14 cellular contexts compared by ENCODE assay signal in genomic region chr2:48991415-48992131, GRCh38.
A peak's percentile ranks its signal among the peaks of the same experiment; 100 is the strongest.
DNase-seq lines count a peak whose midpoint lies in the region; ATAC-seq and TF ChIP-seq lines count a peak whose summit lies in the region.
"Had no signal": no experiment of that assay in that cellular context is flagged by ENCODE, and none has a peak within 500 bp of the region (broad histone marks: within the 10 kb centered on the region; RNA-seq: fewer than 3 reads in every experiment).

No MANE protein-coding gene starts in this region.

- peak; percentile 12 for DNase-seq in GM20000 (ENCODE audit: low spot score)
- no peak for DNase-seq in kidney tubule cell (ENCODE audit: low spot score)
- no peak for DNase-seq in GM19240 (ENCODE audit: insufficient read length, low spot score)
- DNase-seq in GM13977 (ENCODE audit: low spot score), result no peak
- DNase-seq in activated effector memory CD4-positive, alpha-beta T cell treated with anti-CD3 and anti-CD28 coated beads, Interleukin-2, amount 50 U/mL, for 16 hours, result no peak
- DNase-seq: activated CD4-positive, alpha-beta T cell treated with anti-CD3 and anti-CD28 coated beads for 48 hours; activated T-cell treated with anti-CD3 and anti-CD28 coated beads, Interleukin-2, amount 50 U/mL, for 48 hours; NCI-H345; right lobe of liver; stimulated activated CD4-positive, alpha-beta T cell treated with anti-CD3 and anti-CD28 coated beads, Interleukin-4, amount 100 ng/mL, for 1 hour; stimulated activated naive CD4-positive, alpha-beta T cell treated with Interleukin-2 at 50 U/mL for 16 hours had no signal

- ATAC-seq in GM18519 (IDR thresholded peaks at IDR 0.05; ENCODE audit: low FRiP score, unreplicated experiment) (peak; percentile 30), HG02885 (IDR thresholded peaks at IDR 0.05; ENCODE audit: poor library complexity, unreplicated experiment) (peak; percentile 63), HG03565 (IDR thresholded peaks at IDR 0.05; ENCODE audit: unreplicated experiment) (peak; percentile 60)
- ATAC-seq: right lobe of liver had no signal

- in situ Hi-C loops in GM13977 (cut with MboI; ENCODE audit: low pct_unique_long_range_greater_than_20kb, low sequenced_read_pairs, unreplicated experiment), result no loop called here

- no peak for TF ChIP-seq CTCF in GM20000 (IDR thresholded peaks at IDR 0.05; ENCODE audit: extremely low read depth, missing control alignments)
- TF ChIP-seq CTCF in GM13977 (IDR thresholded peaks at IDR 0.05; ENCODE audit: extremely low read depth, insufficient read depth, missing control alignments), result no peak
